Comparison of ENCODE assay signal across 1 cellular context in genomic region chr11:72771507-72771906, GRCh38.
TF ChIP-seq lines count a peak whose summit lies in the region.

No MANE protein-coding gene starts in this region.

TF ChIP-seq in HEK293, 187 proteins besides CTCF, POLR2A, EP300 and RAD21:
- TF ChIP-seq PATZ1 (tag by site-specific recombination; IDR thresholded peaks at IDR 0.05): 0 out of 2 replicates have a peak, but pooled peaks have one; percentile 51
- TF ChIP-seq ZNF600 (tag by site-specific recombination; IDR thresholded peaks at IDR 0.05): peak; percentile 92
- peak; percentile 70; the same call in 1 of the 2 replicates for TF ChIP-seq ZBTB20 (tag by site-specific recombination; IDR thresholded peaks at IDR 0.05)
- peak; percentile 46; the same call in 1 of the 2 replicates for TF ChIP-seq GLIS2 (tag by site-specific recombination; IDR thresholded peaks at IDR 0.05)
- TF ChIP-seq ZNF398 (tag by site-specific recombination; IDR thresholded peaks at IDR 0.05): peak; percentile 93
- TF ChIP-seq ZBTB17 (tag by site-specific recombination; IDR thresholded peaks at IDR 0.05): peak; percentile 54; the same call in 1 of the 2 replicates
- TF ChIP-seq EGR2 (tag by site-specific recombination; IDR thresholded peaks at IDR 0.05; ENCODE audit: low read depth): peak; percentile 37; the same call in 1 of the 2 replicates
- peak; percentile 92 for TF ChIP-seq GLIS1 (tag by site-specific recombination; IDR thresholded peaks at IDR 0.05)
- TF ChIP-seq ZFP41 (tag by site-specific recombination; IDR thresholded peaks at IDR 0.05; ENCODE audit: borderline replicate concordance): no peak
- TF ChIP-seq ZFHX2 (tag by site-specific recombination; conservative IDR thresholded peaks at IDR 0.05): peak; percentile 66
- no peak for TF ChIP-seq ZNF341 (tag by site-specific recombination; IDR thresholded peaks at IDR 0.05; ENCODE audit: low read depth)
- no peak for TF ChIP-seq ZNF133 (tag by site-specific recombination; IDR thresholded peaks at IDR 0.05)
- TF ChIP-seq ZNF148 (tag by site-specific recombination; IDR thresholded peaks at IDR 0.05; ENCODE audit: borderline replicate concordance): no peak
